Comparison of ENCODE assay signal across 19 cellular contexts in genomic region chr14:98919431-98919830, GRCh38.
"Had no signal": no experiment of that assay in that cellular context is flagged by ENCODE, and none has a peak within 500 bp of the region (broad histone marks: within the 10 kb centered on the region; RNA-seq: fewer than 3 reads in every experiment).

No MANE protein-coding gene starts in this region.

- H3K4me3 ChIP-seq: coronary artery, dorsolateral prefrontal cortex, heart left ventricle, mucosa of descending colon, ovary, tibial nerve, upper lobe of right lung, vagina had no signal

- H3K9me3 Mint-ChIP-seq: stimulated activated effector memory CD8-positive, alpha-beta T cell treated with anti-CD3 and anti-CD28 coated beads, Interleukin-12 subunit alpha, Interleukin-12 subunit beta, amount 100 ng/mL, for 72 hours had no signal

- H3K9me3 ChIP-seq: heart left ventricle, mucosa of descending colon, ovary, upper lobe of right lung, vagina had no signal

- DNase-seq: effector CD8-positive, alpha-beta T cell; hippocampal formation; left colon; mucosa of descending colon; naive thymus-derived CD8-positive, alpha-beta T cell; nucleus accumbens; ovary; right cardiac atrium; stimulated activated CD4-positive, alpha-beta T cell treated with anti-CD3 and anti-CD28 coated beads, Interleukin-4, amount 100 ng/mL, for 1 hour; stimulated activated CD8-positive, alpha-beta memory T cell treated with anti-CD3 and anti-CD28 coated beads, Interleukin-4, amount 100 ng/mL, for 48 hours; stimulated activated naive CD8-positive, alpha-beta T cell treated with anti-CD3 and anti-CD28 coated beads, Interleukin-15, Interleukin-2, amounts not matched to agents 100 U/mL and 50 U/mL, for 24 hours; upper lobe of right lung had no signal

- H3K4me3 Mint-ChIP-seq: naive thymus-derived CD8-positive, alpha-beta T cell; stimulated activated effector memory CD8-positive, alpha-beta T cell treated with anti-CD3 and anti-CD28 coated beads, Interleukin-12 subunit alpha, Interleukin-12 subunit beta, amount 100 ng/mL, for 72 hours had no signal

- H3K27ac Mint-ChIP-seq: stimulated activated effector memory CD8-positive, alpha-beta T cell treated with anti-CD3 and anti-CD28 coated beads, Interleukin-12 subunit alpha, Interleukin-12 subunit beta, amount 100 ng/mL, for 72 hours had no signal

- H3K4me1 ChIP-seq: heart left ventricle, tibial nerve, upper lobe of right lung, vagina had no signal

- H3K27me3 Mint-ChIP-seq: naive thymus-derived CD8-positive, alpha-beta T cell had no signal

- ATAC-seq: esophagus mucosa; heart left ventricle; left colon; mucosa of descending colon; naive thymus-derived CD8-positive, alpha-beta T cell; right cardiac atrium; stimulated activated effector memory CD8-positive, alpha-beta T cell treated with anti-CD3 and anti-CD28 coated beads, Interleukin-12 subunit alpha, Interleukin-12 subunit beta, amount 100 ng/mL, for 72 hours; stimulated activated naive CD8-positive, alpha-beta T cell treated with anti-CD3 and anti-CD28 coated beads, Interleukin-15, Interleukin-2, amounts not matched to agents 100 U/mL and 50 U/mL, for 24 hours; upper lobe of right lung had no signal

- H3K27me3 ChIP-seq: ovary, tibial nerve, upper lobe of right lung, vagina had no signal

- H3K36me3 Mint-ChIP-seq: stimulated activated effector memory CD8-positive, alpha-beta T cell treated with anti-CD3 and anti-CD28 coated beads, Interleukin-12 subunit alpha, Interleukin-12 subunit beta, amount 100 ng/mL, for 72 hours had no signal

- H3K36me3 ChIP-seq: heart left ventricle, ovary, tibial nerve, upper lobe of right lung, vagina had no signal

- H3K27ac ChIP-seq: coronary artery, dorsolateral prefrontal cortex, heart left ventricle, ovary, tibial nerve, upper lobe of right lung, vagina had no signal
